9 cellular contexts compared by ENCODE assay signal in the genomic region with DNA sequence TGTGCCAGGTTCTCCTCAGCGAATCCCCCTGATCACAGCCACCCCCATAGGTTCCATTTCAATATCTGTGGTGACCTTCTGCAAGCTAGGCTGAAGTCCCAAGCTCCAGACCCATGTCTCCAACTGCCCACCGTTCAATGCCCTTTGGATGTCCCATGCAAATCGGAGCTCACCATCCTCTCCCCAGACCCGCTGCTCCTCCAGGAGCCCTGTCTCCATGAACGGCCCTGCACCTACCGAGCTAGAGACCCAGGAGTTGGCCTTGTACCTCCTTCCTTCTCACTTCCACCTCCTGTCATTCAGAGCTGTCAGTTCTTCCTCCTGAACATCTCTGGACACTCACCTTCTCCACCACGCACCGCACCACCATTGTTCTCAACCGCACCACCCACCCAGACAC. TPM values are rescaled to one million over a fixed set of nuclear protein-coding genes. Genes with fewer than 3 reads are reported as not detected.
DNase-seq lines count a peak whose midpoint lies in the region; ATAC-seq and TF ChIP-seq lines count a peak whose summit lies in the region.
"Had no signal": no experiment of that assay in that cellular context is flagged by ENCODE, and none has a peak within 500 bp of the region (broad histone marks: within the 10 kb centered on the region; RNA-seq: fewer than 3 reads in every experiment).

No MANE protein-coding gene starts in this region.

- H3K27me3 ChIP-seq in DND-41 (ENCODE audit: insufficient read depth, low read length, poor library complexity) (no peaks in the 10 kb centered on the region), Peyer's patch (no peaks in the 10 kb centered on the region), esophagus squamous epithelium (no peaks in the 10 kb centered on the region), psoas muscle (ENCODE audit: insufficient read depth in 3 of 3, low read length in 2 of 3) (no peaks in the 10 kb centered on the region)

- H3K4me2 ChIP-seq in DND-41 (ENCODE audit: insufficient read depth, low read length) = peak overlapping the region; percentile 98

- DNase-seq in DND-41 = no peak
- no peak for DNase-seq in Peyer's patch
- DNase-seq in esophagus squamous epithelium (lab: John Stamatoyannopoulos, UW) = no peak
- no peak for DNase-seq in psoas muscle
- no peak for DNase-seq in NCI-H2107 treated with DMSO at 0.1 percent for 48 hours (lab: John Stamatoyannopoulos, UW; ENCODE audit: unreplicated experiment)
- no peak for DNase-seq in HPDE6-E6E7 (ENCODE audit: extremely low spot score)
- DNase-seq in central memory CD4-positive, alpha-beta T cell = no peak
- DNase-seq: NCI-H2029 treated with DMSO at 0.1 percent for 48 hours had no signal

- TF ChIP-seq CTCF in DND-41 (IDR thresholded peaks at IDR 0.05; ENCODE audit: borderline replicate concordance, extremely low read depth, low read length, poor library complexity, severe bottlenecking) = no peak
- no peak for TF ChIP-seq CTCF in Peyer's patch (IDR thresholded peaks at IDR 0.05)
- TF ChIP-seq CTCF in esophagus squamous epithelium (IDR thresholded peaks at IDR 0.05) = no peak
- no peak for TF ChIP-seq CTCF in psoas muscle (IDR thresholded peaks at IDR 0.05)

- H3K4me3 ChIP-seq in DND-41 (ENCODE audit: low read depth in 1 of 2, low read length in 2 of 2) = peak overlapping the region; percentile 97 to 100; a peak in 3 of 4 replicates
- H3K4me3 ChIP-seq in Peyer's patch = peak overlapping the region; percentile 67 to 88 (median 76)
- H3K4me3 ChIP-seq in esophagus squamous epithelium = peak overlapping the region in 3 of 4 donors; percentile 85 to 99 (median 96)
- peak overlapping the region; percentile 97 for H3K4me3 ChIP-seq in psoas muscle

- H4K20me1 ChIP-seq in DND-41 (ENCODE audit: insufficient read depth, low read length) = no peaks in the 10 kb centered on the region

- H3K79me2 ChIP-seq in DND-41 (ENCODE audit: insufficient read depth, low read length) = peaks cover 25% of the 10 kb centered on the region

- intact Hi-C loops in esophagus squamous epithelium (cut with DNase I) = no loop called here
- intact Hi-C loops in psoas muscle (cut with DNase I) = loop anchor here in 1 of 2 donors (5.0 kb wide), 2 partner anchors 54 to 234 kb away; a partner anchor contains a TSS

- H3K27ac ChIP-seq in DND-41 (ENCODE audit: low read length) (no peak overlapping the region), Peyer's patch (peak overlapping the region in 2 of 4 donors; percentile 86 to 90), esophagus squamous epithelium (peak overlapping the region in 1 of 4 donors; percentile 93), psoas muscle (no peak overlapping the region)

- ATAC-seq in DND-41 (ENCODE audit: insufficient read depth, low read depth) (no peak), psoas muscle (no peak), HG02884 (IDR thresholded peaks at IDR 0.05; ENCODE audit: unreplicated experiment) (no peak)

- H3K4me1 ChIP-seq in DND-41 (ENCODE audit: insufficient read depth, low read length) = peaks cover 22% of the 10 kb centered on the region
- H3K4me1 ChIP-seq in Peyer's patch = peaks cover 0 to 20% (median 0%) of the 10 kb centered on the region in 4 donors
- peaks cover 14 to 29% (median 15%) of the 10 kb centered on the region in 3 donors for H3K4me1 ChIP-seq in esophagus squamous epithelium
- H3K4me1 ChIP-seq in psoas muscle = peaks cover 12% of the 10 kb centered on the region

- no peak for TF ChIP-seq POLR2A in Peyer's patch (IDR thresholded peaks at IDR 0.05)
- no peak for TF ChIP-seq POLR2A in esophagus squamous epithelium (IDR thresholded peaks at IDR 0.05)

- peak overlapping the region; percentile 99; the same call in 1 of the 2 replicates for H2AFZ ChIP-seq in DND-41 (ENCODE audit: low read depth, low read length)

- 74 to 80% methylated on average over 7 to 9 of the region's 9 CpGs for WGBS in esophagus squamous epithelium, 2 donors
- 73 to 75% (median 75%) methylated on average over 9 of the region's 9 CpGs for whole genome bisulfite sequencing in psoas muscle, 3 donors

- H3K9ac ChIP-seq in DND-41 (ENCODE audit: low read depth, low read length) = peak overlapping the region; percentile 99

- H3K9me3 ChIP-seq in DND-41 (ENCODE audit: insufficient read depth, low read length, severe bottlenecking) (no peaks in the 10 kb centered on the region), Peyer's patch (no peaks in the 10 kb centered on the region), esophagus squamous epithelium (no peaks in the 10 kb centered on the region), psoas muscle (no peaks in the 10 kb centered on the region)

- H3K36me3 ChIP-seq in DND-41 (ENCODE audit: insufficient read depth, low read length) (peaks cover 3% of the 10 kb centered on the region; the same call in 1 of the 2 replicates), Peyer's patch (no peaks in the 10 kb centered on the region), esophagus squamous epithelium (no peaks in the 10 kb centered on the region), psoas muscle (ENCODE audit: insufficient read depth in 1 of 2, low read depth in 1 of 2) (no peaks in the 10 kb centered on the region)

RNA-seq across cellular contexts. Expression of a gene that starts 1.0 kb away (rescaled TPM):
- total RNA-seq in Peyer's patch (100 to 1,000 TPM in 2 of 4 donors, 10 to 100 TPM in 2; 10.7 to 112 (median 87.1) TPM), esophagus squamous epithelium (10 to 100 TPM in 2 of 4 donors, 1 to 10 TPM in 2; 8.1 to 18.1 (median 13.7) TPM), psoas muscle (10 to 100 TPM; 21.9 to 39.0 (median 29.8) TPM)
- polyA plus RNA-seq in psoas muscle = 10 to 100 TPM; 23.0 to 29.8 (median 26.0) TPM
